8 cellular contexts compared by ENCODE assay signal in genomic region chrX:123732679-123733363, GRCh38. TPM values are rescaled to one million over a fixed set of nuclear protein-coding genes. Genes with fewer than 3 reads are reported as not detected.
DNase-seq lines count a peak whose midpoint lies in the region; ATAC-seq and TF ChIP-seq lines count a peak whose summit lies in the region.

Gene THOC2 (minus strand): TSS chrX:123733052. CDS start chrX:123733022, 30 bp downstream.

- H3K27ac ChIP-seq in C4-2B (peak within 1 kb of the TSS; percentile 92), left lung (peak within 1 kb of the TSS; percentile 78 to 88)

- peak within 1 kb of the TSS; percentile 60 to 71 for H3K4me3 ChIP-seq in left lung

- H3K27me3 ChIP-seq in left lung, result no peaks in the 10 kb centered on the region

- TF ChIP-seq CTCF in C4-2B (conservative IDR thresholded peaks at IDR 0.05) (peak; percentile 35), left lung (IDR thresholded peaks at IDR 0.05) (peak in 1 of 2 donors; percentile 53)

- H3K4me3 Mint-ChIP-seq in dendritic cell treated with granulocyte-macrophage colony-stimulating factor and Interleukin-4, amounts not matched to agents 40 ng/mL and 50 ng/mL, for 4 days, result peak within 1 kb of the TSS; percentile 99

- no peaks in the 10 kb centered on the region for H3K36me3 ChIP-seq in left lung

- intact Hi-C loops in dendritic cell treated with granulocyte-macrophage colony-stimulating factor and Interleukin-4, amounts not matched to agents 40 ng/mL and 50 ng/mL, for 4 days (cut with micrococcal nuclease), result loop anchor here (5.0 kb wide), 1 partner anchor 34 kb away; no protein-coding TSS in a partner anchor
- intact Hi-C loops in left lung (cut with DNase I), result no loop called here

- peak; percentile 75 for DNase-seq in NCI-H526 treated with DMSO at 0.1 percent for 48 hours (lab: John Stamatoyannopoulos, UW)
- peak; percentile 52 to 74 for DNase-seq in activated CD4-positive, alpha-beta T cell treated with anti-CD3 and anti-CD28 coated beads, Interleukin-2, amount 50 U/mL, for 24 hours (ENCODE audit: low read depth in 1 of 2, low spot score in 1 of 2)
- peak; percentile 85 to 92 for DNase-seq in left lung
- DNase-seq in stimulated activated CD4-positive, alpha-beta T cell treated with anti-CD3 and anti-CD28 coated beads, Interleukin-2, amount 100 ng/mL, for 48 hours, result peak; percentile 60 to 67

- H3K9me3 ChIP-seq in left lung, result no peaks in the 10 kb centered on the region

- H3K9me3 Mint-ChIP-seq in dendritic cell treated with granulocyte-macrophage colony-stimulating factor and Interleukin-4, amounts not matched to agents 40 ng/mL and 50 ng/mL, for 4 days, result no peaks in the 10 kb centered on the region

- ATAC-seq in GM19324 (IDR thresholded peaks at IDR 0.05; ENCODE audit: low FRiP score, unreplicated experiment), result peak; percentile 84
- peak; percentile 74 for ATAC-seq in HG03520 (IDR thresholded peaks at IDR 0.05; ENCODE audit: unreplicated experiment)
- peak; percentile 92 for ATAC-seq in left lung

- H3K4me1 ChIP-seq in left lung, result peaks cover 0 to 16% of the 10 kb centered on the region in 2 donors

- peaks cover 22% of the 10 kb centered on the region for H3K4me1 Mint-ChIP-seq in dendritic cell treated with granulocyte-macrophage colony-stimulating factor and Interleukin-4, amounts not matched to agents 40 ng/mL and 50 ng/mL, for 4 days (ENCODE audit: low read depth)

- peak within 1 kb of the TSS; percentile 94 for H3K27ac Mint-ChIP-seq in dendritic cell treated with granulocyte-macrophage colony-stimulating factor and Interleukin-4, amounts not matched to agents 40 ng/mL and 50 ng/mL, for 4 days

- no peaks in the 10 kb centered on the region for H3K27me3 Mint-ChIP-seq in dendritic cell treated with granulocyte-macrophage colony-stimulating factor and Interleukin-4, amounts not matched to agents 40 ng/mL and 50 ng/mL, for 4 days

- H3K36me3 Mint-ChIP-seq in dendritic cell treated with granulocyte-macrophage colony-stimulating factor and Interleukin-4, amounts not matched to agents 40 ng/mL and 50 ng/mL, for 4 days (ENCODE audit: low read depth), result peaks cover 25% of the 10 kb centered on the region

RNA-seq across cellular contexts. Expression of gene THOC2, which starts in this region (rescaled TPM):
- total RNA-seq in left lung, result 10 to 100 TPM; 78.2 to 87.7 TPM

Comparison
In these comparisons a context has a peak if more than half of its experiments do, and no peak if none do; other contexts are left out.
1. Peak in every context shown above with its lines: DNase-seq, ATAC-seq, H3K4me3 ChIP-seq and H3K27ac ChIP-seq.